Comparison of ENCODE assay signal across 2 cellular contexts in genomic region chr11:13287681-13288080, GRCh38.
TF ChIP-seq lines count a peak whose summit lies in the region.

No MANE protein-coding gene starts in this region.

TF ChIP-seq in SK-N-SH, 30 proteins besides CTCF, POLR2A, EP300 and RAD21 (continued from another document):
- TF ChIP-seq REST (IDR thresholded peaks at IDR 0.05; ENCODE audit: low read depth, low read length) = no peak
TF ChIP-seq in SK-N-SH: peak in this region for 0.

TF ChIP-seq in SK-N-SH treated with all-trans-retinoic acid at 6 μM for 48 hours, 23 proteins besides CTCF, POLR2A, EP300 and RAD21 (continued from another document):
- TF ChIP-seq TSHZ2 (CRISPR knock-in tag; IDR thresholded peaks at IDR 0.05) (no peak), GLIS3 (CRISPR knock-in tag; IDR thresholded peaks at IDR 0.05) (no peak), ZFP3 (CRISPR knock-in tag; IDR thresholded peaks at IDR 0.05) (no peak), TOX (CRISPR knock-in tag; IDR thresholded peaks at IDR 0.05; ENCODE audit: borderline replicate concordance) (no peak), POU6F1 (CRISPR knock-in tag; IDR thresholded peaks at IDR 0.05; ENCODE audit: borderline replicate concordance, low read depth) (no peak), BACH2 (CRISPR knock-in tag; IDR thresholded peaks at IDR 0.05; ENCODE audit: borderline replicate concordance) (no peak), RARB (CRISPR knock-in tag; IDR thresholded peaks at IDR 0.05) (no peak)
